Comparison of ENCODE assay signal across 8 cellular contexts in genomic region chr2:236568922-236569592, GRCh38. TPM values are rescaled to one million over a fixed set of nuclear protein-coding genes. Genes with fewer than 3 reads are reported as not detected.
DNase-seq lines count a peak whose midpoint lies in the region; ATAC-seq and FAIRE-seq lines count a peak whose summit lies in the region.

No MANE protein-coding gene starts in this region.

- H3K27me3 Mint-ChIP-seq in activated T-helper 1 cell treated with anti-CD3 and anti-CD28 coated beads, Interleukin-12 subunit alpha, Interleukin-12 subunit beta, Interleukin-2, Interleukin-4 antibody, amounts not matched to agents 30 ng/mL and 10 ng/mL and 1 ng/mL, durations not matched to agents 14 hours and 24 hours and 36 hours (ENCODE audit: insufficient read depth): peaks cover 29% of the 10 kb centered on the region

- peak overlapping the region; percentile 40 for H3K27ac Mint-ChIP-seq in activated T-helper 1 cell treated with anti-CD3 and anti-CD28 coated beads, Interleukin-12 subunit alpha, Interleukin-12 subunit beta, Interleukin-2, Interleukin-4 antibody, amounts not matched to agents 30 ng/mL and 10 ng/mL and 1 ng/mL, durations not matched to agents 14 hours and 24 hours and 36 hours

- H3K9ac ChIP-seq in iPS-18a (ENCODE audit: low read length): no peak overlapping the region

- DNase-seq in activated T-helper 1 cell treated with anti-CD3 and anti-CD28 coated beads, Interleukin-12 subunit alpha, Interleukin-12 subunit beta, Interleukin-2, Interleukin-4 antibody, amounts not matched to agents 30 ng/mL and 10 ng/mL and 1 ng/mL, durations not matched to agents 14 hours and 24 hours and 36 hours (ENCODE audit: low spot score): no peak
- peak; percentile 76 for DNase-seq in small intestine
- DNase-seq in H4 (ENCODE audit: low spot score): no peak
- DNase-seq in COR-L47 (lab: John Stamatoyannopoulos, UW): no peak
- no peak for DNase-seq in SKM-1 (lab: John Stamatoyannopoulos, UW; ENCODE audit: unreplicated experiment)

- H3K27me3 ChIP-seq in iPS-18a (ENCODE audit: control insufficient read depth, insufficient read depth, low read length) (peaks cover 69% of the 10 kb centered on the region), small intestine (ENCODE audit: control insufficient read depth in 2 of 2, insufficient read depth in 2 of 2, low read length in 2 of 2) (no peaks in the 10 kb centered on the region)

- intact Hi-C loops in activated T-helper 1 cell treated with anti-CD3 and anti-CD28 coated beads, Interleukin-12 subunit alpha, Interleukin-12 subunit beta, Interleukin-2, Interleukin-4 antibody, amounts not matched to agents 30 ng/mL and 10 ng/mL and 1 ng/mL, durations not matched to agents 14 hours and 24 hours and 36 hours (cut with micrococcal nuclease): loop anchor here (1.0 to 5.0 kb wide), 6 partner anchors 10 to 504 kb away; no protein-coding TSS in a partner anchor

- peaks cover 20% of the 10 kb centered on the region for H3K4me1 Mint-ChIP-seq in activated T-helper 1 cell treated with anti-CD3 and anti-CD28 coated beads, Interleukin-12 subunit alpha, Interleukin-12 subunit beta, Interleukin-2, Interleukin-4 antibody, amounts not matched to agents 30 ng/mL and 10 ng/mL and 1 ng/mL, durations not matched to agents 14 hours and 24 hours and 36 hours (ENCODE audit: low read depth)

- no peaks in the 10 kb centered on the region for H3K9me3 Mint-ChIP-seq in activated T-helper 1 cell treated with anti-CD3 and anti-CD28 coated beads, Interleukin-12 subunit alpha, Interleukin-12 subunit beta, Interleukin-2, Interleukin-4 antibody, amounts not matched to agents 30 ng/mL and 10 ng/mL and 1 ng/mL, durations not matched to agents 14 hours and 24 hours and 36 hours

- H3K4me3 ChIP-seq in iPS-18a (ENCODE audit: low read length): peak overlapping the region; percentile 51
- H3K4me3 ChIP-seq in small intestine (ENCODE audit: low read depth in 1 of 2, low read length in 2 of 2): peak overlapping the region in 1 of 2 donors; percentile 46

- peaks cover 59% of the 10 kb centered on the region for H3K4me1 ChIP-seq in iPS-18a (ENCODE audit: control insufficient read depth, low read depth, low read length)
- H3K4me1 ChIP-seq in small intestine (ENCODE audit: control insufficient read depth in 2 of 2, insufficient read depth in 1 of 2, low read depth in 1 of 2, low read length in 1 of 2): peaks cover 0 to 7% of the 10 kb centered on the region in 2 donors

- no peaks in the 10 kb centered on the region for H3K36me3 Mint-ChIP-seq in activated T-helper 1 cell treated with anti-CD3 and anti-CD28 coated beads, Interleukin-12 subunit alpha, Interleukin-12 subunit beta, Interleukin-2, Interleukin-4 antibody, amounts not matched to agents 30 ng/mL and 10 ng/mL and 1 ng/mL, durations not matched to agents 14 hours and 24 hours and 36 hours (ENCODE audit: low read depth)

- no peaks in the 10 kb centered on the region for H3K36me3 ChIP-seq in iPS-18a (ENCODE audit: control insufficient read depth, low read depth, low read length)
- H3K36me3 ChIP-seq in small intestine (ENCODE audit: control insufficient read depth in 2 of 2, insufficient read depth in 2 of 2, low read length in 2 of 2): no peaks in the 10 kb centered on the region

- ATAC-seq in GM21528 (IDR thresholded peaks at IDR 0.05; ENCODE audit: low FRiP score, unreplicated experiment) (peak; percentile 5), HG03342 (IDR thresholded peaks at IDR 0.05; ENCODE audit: unreplicated experiment) (no peak)

- no peaks in the 10 kb centered on the region for H3K9me3 ChIP-seq in iPS-18a (ENCODE audit: control insufficient read depth, low read depth, low read length)
- no peaks in the 10 kb centered on the region for H3K9me3 ChIP-seq in small intestine (ENCODE audit: control insufficient read depth, low read depth)

- 5 to 16% (median 15%) methylated on average over 11 of the region's 11 CpGs for WGBS in small intestine, 3 donors

- FAIRE-seq in small intestine (lab: Jason Lieb, UNC): no peak

- H3K27ac ChIP-seq in iPS-18a (ENCODE audit: low read length) (no peak overlapping the region), small intestine (ENCODE audit: low read depth in 1 of 2, low read length in 1 of 2) (peak overlapping the region; percentile 88 to 91)

- peak overlapping the region; percentile 76 for H3K4me3 Mint-ChIP-seq in activated T-helper 1 cell treated with anti-CD3 and anti-CD28 coated beads, Interleukin-12 subunit alpha, Interleukin-12 subunit beta, Interleukin-2, Interleukin-4 antibody, amounts not matched to agents 30 ng/mL and 10 ng/mL and 1 ng/mL, durations not matched to agents 14 hours and 24 hours and 36 hours

RNA-seq across cellular contexts. Expression of gene ACKR3, which starts 0.6 kb away (rescaled TPM):
- 0.42 and 0.65 TPM in 2 replicates for total RNA-seq in activated T-helper 1 cell treated with anti-CD3 and anti-CD28 coated beads, Interleukin-12 subunit alpha, Interleukin-12 subunit beta, Interleukin-2, Interleukin-4 antibody, amounts not matched to agents 30 ng/mL and 10 ng/mL and 1 ng/mL, durations not matched to agents 14 hours and 24 hours and 36 hours
- 10 to 100 TPM in 1 of 3 donors, 1 to 10 TPM in 2; 3.8 to 44.8 (median 3.8) TPM for polyA plus RNA-seq in small intestine
- total RNA-seq in H4 (2014; rRNA removed; shearing (Covaris generic)): 1.0 and 1.4 TPM in 2 replicates
